Comparison of ENCODE assay signal across 9 cellular contexts in the genomic region with DNA sequence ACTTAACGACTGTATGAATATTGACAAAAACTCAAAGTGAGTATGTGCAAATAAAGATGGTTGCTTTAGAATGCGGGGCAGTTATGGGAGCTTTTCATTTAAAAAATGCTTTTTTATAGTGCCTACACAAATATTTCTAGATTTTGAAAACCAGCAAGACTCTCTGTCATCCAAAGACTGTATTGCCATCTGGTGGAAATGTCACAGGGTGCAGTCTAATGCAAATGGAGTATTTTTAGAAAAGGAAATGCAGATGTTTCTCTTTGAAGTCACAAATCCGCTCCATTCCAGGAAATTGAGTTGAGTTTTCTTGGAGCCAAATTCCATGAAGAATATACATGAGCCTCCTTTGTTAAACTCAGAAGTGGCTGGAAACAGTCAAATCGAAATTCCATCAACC. TPM values are rescaled to one million over a fixed set of nuclear protein-coding genes. Genes with fewer than 3 reads are reported as not detected.
DNase-seq lines count a peak whose midpoint lies in the region; ATAC-seq and TF ChIP-seq lines count a peak whose summit lies in the region.
"Had no signal": no experiment of that assay in that cellular context is flagged by ENCODE, and none has a peak within 500 bp of the region (broad histone marks: within the 10 kb centered on the region; RNA-seq: fewer than 3 reads in every experiment).

No MANE protein-coding gene starts in this region.

- intact Hi-C loops in left colon (cut with DNase I, micrococcal nuclease) = no loop called here
- intact Hi-C loops in stomach (cut with DNase I; ENCODE audit: low total_unique reads) = no loop called here

- no peaks in the 10 kb centered on the region for H3K36me3 ChIP-seq in stomach

- H3K4me3 ChIP-seq in astrocyte of the spinal cord (ENCODE audit: low read depth, low read length) (no peak overlapping the region), stomach (no peak overlapping the region)

- H3K27ac ChIP-seq in stomach = no peak overlapping the region

- TF ChIP-seq CTCF in astrocyte of the spinal cord (IDR thresholded peaks at IDR 0.05; ENCODE audit: low read depth, low read length) = peak; percentile 55
- peak in 3 of 7 experiments; percentile 24 to 61 (median 31) for TF ChIP-seq CTCF in stomach (IDR thresholded peaks at IDR 0.05)

- WGBS in stomach, 5 donors = 12 to 25% (median 18%) methylated on average over 4 of the region's 4 CpGs

- H3K9me3 ChIP-seq in stomach = no peaks in the 10 kb centered on the region

- peaks cover 10 to 16% (median 12%) of the 10 kb centered on the region in 4 donors for H3K4me1 ChIP-seq in stomach

- no peak for TF ChIP-seq POLR2A in stomach (IDR thresholded peaks at IDR 0.05)

- DNase-seq in stimulated activated CD4-positive, alpha-beta T cell treated with anti-CD3 and anti-CD28 coated beads, Interleukin-2, amount 100 ng/mL, for 4 hours (ENCODE audit: low read depth) = peak; percentile 13
- no peak for DNase-seq in stimulated activated CD4-positive, alpha-beta T cell treated with anti-CD3 and anti-CD28 coated beads, Interleukin-1b, Interleukin-23, amount 100 ng/mL, for 48 hours
- DNase-seq in NCI-H1105 treated with DMSO at 0.1 percent for 48 hours (lab: John Stamatoyannopoulos, UW) (peak; percentile 6), astrocyte of the spinal cord (ENCODE audit: low read depth, low spot score) (peak; percentile 48), left colon (peak in 1 of 2 donors; percentile 45), stomach (no peak), mesenteric fat pad (ENCODE audit: low spot score) (no peak)

- H3K27me3 ChIP-seq in stomach = peaks cover 0 to 38% (median 17%) of the 10 kb centered on the region in 3 donors

- no peak for TF ChIP-seq EP300 in stomach (IDR thresholded peaks at IDR 0.05)

- peak; percentile 73 for ATAC-seq in left colon
- no peak for ATAC-seq in GM18861 (IDR thresholded peaks at IDR 0.05; ENCODE audit: unreplicated experiment)

- in situ Hi-C loops in astrocyte of the spinal cord (cut with HindIII; ENCODE audit: low sequenced_read_pairs) = no loop called here

RNA-seq across cellular contexts. Expression of a gene that starts 2.3 kb away (rescaled TPM):
- total RNA-seq in left colon (not detected), stomach (not detected), mesenteric fat pad (not detected)
- not detected for polyA plus RNA-seq in stomach
- total RNA-seq: activated naive CD4-positive, alpha-beta T cell treated with anti-CD3 and anti-CD28 coated beads, Interleukin-2, amount 50 U/mL, for 72 hours had no signal

RNA-seq across cellular contexts. Expression of a gene that starts 10.4 kb away (rescaled TPM):
- total RNA-seq in left colon (10 to 100 TPM; 24.2 to 30.4 TPM), stomach (10 to 100 TPM in 3 of 5 donors, 1 to 10 TPM in 2; 1.2 to 43.2 (median 22.2) TPM), mesenteric fat pad (9.9 TPM)
- 10 to 100 TPM; 14.2 to 16.0 (median 14.3) TPM for polyA plus RNA-seq in stomach

Comparison
In these comparisons a context has a peak if more than half of its experiments do, and no peak if none do; other contexts are left out.
1. DNase-seq: peak in stimulated activated CD4-positive, alpha-beta T cell treated with anti-CD3 and anti-CD28 coated beads, Interleukin-2, amount 100 ng/mL, for 4 hours (single experiment), NCI-H1105 treated with DMSO at 0.1 percent for 48 hours (single experiment) and astrocyte of the spinal cord (single experiment); none in stimulated activated CD4-positive, alpha-beta T cell treated with anti-CD3 and anti-CD28 coated beads, Interleukin-1b, Interleukin-23, amount 100 ng/mL, for 48 hours (single experiment), stomach (single experiment) and mesenteric fat pad (single experiment).